In the genomic region with DNA sequence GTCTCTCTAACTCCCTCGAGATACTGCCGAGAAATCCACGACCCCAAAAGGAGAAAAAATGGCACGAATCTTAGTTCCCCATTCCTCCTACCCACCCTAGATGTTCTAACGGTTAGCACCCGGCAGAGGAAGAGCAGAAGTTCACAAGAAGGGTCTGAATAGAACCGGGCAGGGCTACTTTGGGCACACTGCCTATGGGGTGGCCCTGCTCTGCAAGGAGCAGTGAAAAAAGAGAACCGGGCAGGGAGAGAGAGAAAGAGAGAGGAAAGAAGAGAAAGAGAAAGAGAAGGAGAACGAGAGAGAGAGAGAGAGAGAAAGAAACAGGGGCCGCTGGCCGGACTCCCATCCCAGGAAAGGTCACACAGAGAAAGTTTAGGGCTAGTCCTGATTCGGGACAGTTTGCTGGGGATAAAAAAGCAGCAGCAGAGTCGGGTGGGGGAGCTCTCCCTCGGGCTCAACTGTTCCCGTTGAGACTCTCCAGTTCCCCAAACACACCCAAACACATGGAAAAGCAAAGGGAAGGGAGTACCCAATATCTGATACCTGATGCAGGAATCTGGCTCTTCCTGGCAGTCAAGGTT, we compare ENCODE assay signal across 6 cellular contexts. TPM values are rescaled to one million over a fixed set of nuclear protein-coding genes. Genes with fewer than 3 reads are reported as not detected.
DNase-seq lines count a peak whose midpoint lies in the region; ATAC-seq, FAIRE-seq and TF ChIP-seq lines count a peak whose summit lies in the region.

No MANE protein-coding gene starts in this region.

- H3K4me1 ChIP-seq in keratinocyte (ENCODE audit: control insufficient read depth, extremely low read depth, insufficient read depth, low read length), result peaks cover 6% of the 10 kb centered on the region

- H3K9me1 ChIP-seq in keratinocyte (ENCODE audit: control insufficient read depth, extremely low read depth, insufficient read depth, low read length), result no peaks in the 10 kb centered on the region

- H3K36me3 ChIP-seq in SU-DHL-6 (ENCODE audit: low read length), result no peaks in the 10 kb centered on the region
- no peaks in the 10 kb centered on the region for H3K36me3 ChIP-seq in keratinocyte (ENCODE audit: control insufficient read depth in 2 of 2, extremely low read depth in 1 of 2, insufficient read depth in 2 of 2, low read length in 2 of 2)

- H3F3A ChIP-seq in SU-DHL-6 (ENCODE audit: insufficient read depth), result no peaks in the 10 kb centered on the region

- H2AFZ ChIP-seq in SU-DHL-6 (ENCODE audit: low read depth, low read length, severe bottlenecking), result peak overlapping the region; percentile 69
- peak overlapping the region; percentile 67 for H2AFZ ChIP-seq in keratinocyte (ENCODE audit: control insufficient read depth, low read length)

- no peak for FAIRE-seq in keratinocyte (lab: Jason Lieb, UNC)

- no peak for TF ChIP-seq CTCF in SU-DHL-6 (IDR thresholded peaks at IDR 0.05; ENCODE audit: insufficient read depth, low read length, poor library complexity, severe bottlenecking)
- TF ChIP-seq CTCF in keratinocyte (optimal IDR thresholded peaks at IDR 0.05 in 1 of 3, IDR thresholded peaks at IDR 0.05 in 1 of 3, conservative IDR thresholded peaks at IDR 0.05 in 1 of 3; ENCODE audit: extremely low read depth in 1 of 3, insufficient read depth in 2 of 3, low read length in 3 of 3), result no peak

- H3K79me2 ChIP-seq in SU-DHL-6 (ENCODE audit: insufficient read depth, low read length) (peaks cover 58% of the 10 kb centered on the region), keratinocyte (ENCODE audit: control insufficient read depth, insufficient read depth, low read length) (peaks cover 59% of the 10 kb centered on the region)

- H3K9ac ChIP-seq in SU-DHL-6 (ENCODE audit: low read length), result peak overlapping the region; percentile 86
- H3K9ac ChIP-seq in keratinocyte (ENCODE audit: control insufficient read depth, extremely low read depth, insufficient read depth, low read length), result peak overlapping the region; percentile 89

- peak; percentile 0 for ATAC-seq in GM19324 (IDR thresholded peaks at IDR 0.05; ENCODE audit: low FRiP score, unreplicated experiment)

- no peaks in the 10 kb centered on the region for H3K9me2 ChIP-seq in SU-DHL-6 (replicated peaks; ENCODE audit: insufficient read depth, low read length)

- dilution Hi-C loops in keratinocyte (cut with MboI; ENCODE audit: extremely low pct_ligation_motif_present, low sequenced_read_pairs), result no loop called here

- H3K4me3 ChIP-seq in SU-DHL-6 (ENCODE audit: insufficient read depth, low read length, poor library complexity, severe bottlenecking), result peak overlapping the region; percentile 88
- peak overlapping the region; percentile 47 to 71 (median 66) for H3K4me3 ChIP-seq in keratinocyte (ENCODE audit: control insufficient read depth in 2 of 3, extremely low read depth in 1 of 3, insufficient read depth in 2 of 3, low read depth in 1 of 3, low read length in 3 of 3)

- H3K9me3 ChIP-seq in SU-DHL-6 (ENCODE audit: insufficient read depth, low read length), result no peaks in the 10 kb centered on the region
- H3K9me3 ChIP-seq in keratinocyte (ENCODE audit: control insufficient read depth, low read depth, low read length), result no peaks in the 10 kb centered on the region

- no peaks in the 10 kb centered on the region for H3K27me3 ChIP-seq in SU-DHL-6 (ENCODE audit: low read length)
- no peaks in the 10 kb centered on the region for H3K27me3 ChIP-seq in keratinocyte (ENCODE audit: control insufficient read depth, extremely low read depth, insufficient read depth, low read length)

- H3K4me2 ChIP-seq in SU-DHL-6 (ENCODE audit: low read depth, low read length, poor library complexity, severe bottlenecking) (peak overlapping the region; percentile 93), keratinocyte (ENCODE audit: control insufficient read depth, extremely low read depth, insufficient read depth, low read depth, low read length) (peak overlapping the region; percentile 66)

- DNase-seq in keratinocyte (ENCODE audit: low read depth, low spot score) (no peak), posterior cingulate gyrus (no peak), NCI-H524 treated with DMSO at 0.1 percent for 48 hours (lab: John Stamatoyannopoulos, UW) (no peak), amniotic stem cell (lab: John Stamatoyannopoulos, UW) (no peak)

- H3K27ac ChIP-seq in SU-DHL-6 (ENCODE audit: low read depth, low read length) (peak overlapping the region; percentile 48), keratinocyte (ENCODE audit: control insufficient read depth, insufficient read depth, low read length) (peak overlapping the region; percentile 47)

- intact Hi-C loops in posterior cingulate gyrus (cut with DNase I), result no loop called here

- H4K20me1 ChIP-seq in SU-DHL-6 (ENCODE audit: low read depth, low read length) (no peaks in the 10 kb centered on the region), keratinocyte (ENCODE audit: control insufficient read depth, extremely low read depth, insufficient read depth, low read length) (no peaks in the 10 kb centered on the region)

RNA-seq across cellular contexts. Expression of a gene that starts 0.5 kb away (rescaled TPM):
- polyA plus RNA-seq in keratinocyte, result 38.3 to 62.1 TPM (median 59.3 TPM) in 3 replicates
- polyA plus RNA-seq in keratinocyte (2011; ENCODE audit: low read depth), result 27.0 TPM
- 26.5 and 34.9 TPM in 2 replicates for polyA plus RNA-seq in keratinocyte (2011; cell fraction: cytosol; rRNA removed)
- 93.3 and 105 TPM in 2 replicates for polyA plus RNA-seq in keratinocyte (2011; cell fraction: nucleus; rRNA removed)
- 33.5 and 36.1 TPM in 2 replicates for polyA plus RNA-seq in keratinocyte (2012; ENCODE audit: low replicate concordance)
- polyA minus RNA-seq in keratinocyte, result 17.5 to 28.6 TPM (median 27.8 TPM) in 3 replicates
- polyA minus RNA-seq in keratinocyte (2011; cell fraction: cytosol; rRNA and poly(A)+ RNA removed), result 16.9 TPM
- 24.1 and 42.8 TPM in 2 replicates for polyA minus RNA-seq in keratinocyte (2011; cell fraction: nucleus; rRNA and poly(A)+ RNA removed)

RNA-seq across cellular contexts. Expression of a gene that starts 0.8 kb away (rescaled TPM):
- polyA plus RNA-seq in keratinocyte, result 47.9 to 73.2 TPM (median 48.4 TPM) in 3 replicates
- polyA plus RNA-seq in keratinocyte (2011; ENCODE audit: low read depth), result 65.5 TPM
- 34.2 and 46.6 TPM in 2 replicates for polyA plus RNA-seq in keratinocyte (2011; cell fraction: cytosol; rRNA removed)
- polyA plus RNA-seq in keratinocyte (2011; cell fraction: nucleus; rRNA removed), result 56.6 and 73.3 TPM in 2 replicates
- polyA plus RNA-seq in keratinocyte (2012; ENCODE audit: low replicate concordance), result 70.2 and 71.6 TPM in 2 replicates
- 7.2 to 40.6 TPM (median 24.9 TPM) in 3 replicates for polyA minus RNA-seq in keratinocyte
- polyA minus RNA-seq in keratinocyte (2011; cell fraction: cytosol; rRNA and poly(A)+ RNA removed), result 13.2 TPM
- polyA minus RNA-seq in keratinocyte (2011; cell fraction: nucleus; rRNA and poly(A)+ RNA removed), result 19.7 and 39.2 TPM in 2 replicates

RNA-seq across cellular contexts. Expression of a gene that starts 16.4 kb away (rescaled TPM):
- polyA plus RNA-seq in keratinocyte, result 2,220 to 2,714 TPM (median 2,266 TPM) in 3 replicates
- polyA plus RNA-seq in keratinocyte (2011; ENCODE audit: low read depth), result 785 TPM
- 2,586 and 2,722 TPM in 2 replicates for polyA plus RNA-seq in keratinocyte (2011; cell fraction: cytosol; rRNA removed)
- polyA plus RNA-seq in keratinocyte (2011; cell fraction: nucleus; rRNA removed), result 629 and 838 TPM in 2 replicates
- 2,183 and 2,372 TPM in 2 replicates for polyA plus RNA-seq in keratinocyte (2012; ENCODE audit: low replicate concordance)
- 48.0 to 263 TPM (median 180 TPM) in 3 replicates for polyA minus RNA-seq in keratinocyte
- polyA minus RNA-seq in keratinocyte (2011; cell fraction: cytosol; rRNA and poly(A)+ RNA removed), result 69.4 TPM
- 52.0 and 73.2 TPM in 2 replicates for polyA minus RNA-seq in keratinocyte (2011; cell fraction: nucleus; rRNA and poly(A)+ RNA removed)

RNA-seq across cellular contexts. Expression of a gene that starts 21.3 kb away (rescaled TPM):
- 0.05 to 0.42 TPM (median 0.18 TPM) in 3 replicates for polyA plus RNA-seq in keratinocyte
- not detected for polyA plus RNA-seq in keratinocyte (2011; ENCODE audit: low read depth)
- polyA plus RNA-seq in keratinocyte (2011; cell fraction: cytosol; rRNA removed), result 0.10 and 0.16 TPM in 2 replicates
- 0.49 and 0.50 TPM in 2 replicates for polyA plus RNA-seq in keratinocyte (2011; cell fraction: nucleus; rRNA removed)
- 0.21 TPM in 1 of 2 replicates, not detected in the other for polyA plus RNA-seq in keratinocyte (2012; ENCODE audit: low replicate concordance)
- 0.33 TPM in 1 of 3 replicates, not detected in the others for polyA minus RNA-seq in keratinocyte
- not detected for polyA minus RNA-seq in keratinocyte (2011; cell fraction: cytosol; rRNA and poly(A)+ RNA removed)
- polyA minus RNA-seq in keratinocyte (2011; cell fraction: nucleus; rRNA and poly(A)+ RNA removed), result not detected in 2 replicates

RNA-seq across cellular contexts. Expression of a gene that starts 58.7 kb away (rescaled TPM):
- 12.6 to 17.0 TPM (median 14.6 TPM) in 3 replicates for polyA plus RNA-seq in keratinocyte
- 4.0 TPM for polyA plus RNA-seq in keratinocyte (2011; ENCODE audit: low read depth)
- 12.5 and 14.5 TPM in 2 replicates for polyA plus RNA-seq in keratinocyte (2011; cell fraction: cytosol; rRNA removed)
- 8.7 and 9.6 TPM in 2 replicates for polyA plus RNA-seq in keratinocyte (2011; cell fraction: nucleus; rRNA removed)
- polyA plus RNA-seq in keratinocyte (2012; ENCODE audit: low replicate concordance), result 18.3 and 19.4 TPM in 2 replicates
- 5.4 to 8.5 TPM (median 7.9 TPM) in 3 replicates for polyA minus RNA-seq in keratinocyte
- 12.3 TPM for polyA minus RNA-seq in keratinocyte (2011; cell fraction: cytosol; rRNA and poly(A)+ RNA removed)
- 3.1 and 8.0 TPM in 2 replicates for polyA minus RNA-seq in keratinocyte (2011; cell fraction: nucleus; rRNA and poly(A)+ RNA removed)
